ENCODE assay signal across 22 cellular contexts in the genomic region with DNA sequence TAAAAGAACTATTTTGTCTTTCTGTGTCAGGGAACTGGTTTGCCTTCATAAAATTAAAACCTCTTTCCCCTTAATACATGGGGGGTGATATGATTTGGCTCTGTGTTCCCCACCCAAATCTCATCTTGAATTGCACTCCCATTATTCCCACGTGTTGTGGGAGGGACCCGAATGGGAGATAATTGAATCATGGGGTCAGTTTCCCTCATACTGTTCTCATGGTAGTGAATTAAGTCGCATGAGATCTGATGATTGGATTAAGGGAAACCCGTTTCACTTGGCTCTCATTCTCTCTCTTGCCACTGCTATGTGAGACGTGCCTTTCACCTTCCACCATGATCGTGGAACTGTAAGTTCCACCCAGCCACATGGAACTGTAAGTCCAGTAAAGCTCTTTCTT.
"Had no signal": no experiment of that assay in that cellular context is flagged by ENCODE, and none has a peak within 500 bp of the region (broad histone marks: within the 10 kb centered on the region; RNA-seq: fewer than 3 reads in every experiment).

No MANE protein-coding gene starts in this region.

- H3K9me3 ChIP-seq: esophagus squamous epithelium, gastrocnemius medialis, heart right ventricle, left lung, lower lobe of right lung, mucosa of descending colon had no signal

- DNase-seq: dermis blood vessel endothelial cell; dorsolateral prefrontal cortex; effector CD4-positive, alpha-beta T cell; effector memory CD4-positive, alpha-beta T cell; endodermal cell; erythroblast; esophagus squamous epithelium; foreskin fibroblast; foreskin melanocyte; gastrocnemius medialis; glutamatergic neuron; head of caudate nucleus; heart right ventricle; hippocampal formation; left cardiac atrium; left lung; left ventricle myocardium superior; lower lobe of right lung; mucosa of descending colon; naive B cell had no signal

- H3K4me1 ChIP-seq: gastrocnemius medialis, lower lobe of right lung had no signal

- H3K4me3 Mint-ChIP-seq: endodermal cell, naive B cell had no signal

- H3K4me3 ChIP-seq: coronary artery, dorsolateral prefrontal cortex, esophagus squamous epithelium, gastrocnemius medialis, heart right ventricle, left lung, lower lobe of right lung, mucosa of descending colon had no signal

- H3K27ac ChIP-seq: coronary artery, dorsolateral prefrontal cortex, epithelial cell of prostate, esophagus squamous epithelium, gastrocnemius medialis, heart right ventricle, left lung, lower lobe of right lung had no signal

- H3K36me3 ChIP-seq: gastrocnemius medialis, left lung, lower lobe of right lung had no signal

- H3K27me3 Mint-ChIP-seq: naive B cell had no signal

- ATAC-seq: gastrocnemius medialis, heart right ventricle, left cardiac atrium, left lung, left ventricle myocardium superior, lower lobe of right lung, mucosa of descending colon had no signal

- H3K27ac Mint-ChIP-seq: endodermal cell, naive B cell had no signal

- H3K27me3 ChIP-seq: dorsolateral prefrontal cortex, esophagus squamous epithelium, gastrocnemius medialis, heart right ventricle, left lung had no signal

- H3K9me3 Mint-ChIP-seq: endodermal cell, naive B cell had no signal
